ENCODE assay signal across 8 cellular contexts in the genomic region with DNA sequence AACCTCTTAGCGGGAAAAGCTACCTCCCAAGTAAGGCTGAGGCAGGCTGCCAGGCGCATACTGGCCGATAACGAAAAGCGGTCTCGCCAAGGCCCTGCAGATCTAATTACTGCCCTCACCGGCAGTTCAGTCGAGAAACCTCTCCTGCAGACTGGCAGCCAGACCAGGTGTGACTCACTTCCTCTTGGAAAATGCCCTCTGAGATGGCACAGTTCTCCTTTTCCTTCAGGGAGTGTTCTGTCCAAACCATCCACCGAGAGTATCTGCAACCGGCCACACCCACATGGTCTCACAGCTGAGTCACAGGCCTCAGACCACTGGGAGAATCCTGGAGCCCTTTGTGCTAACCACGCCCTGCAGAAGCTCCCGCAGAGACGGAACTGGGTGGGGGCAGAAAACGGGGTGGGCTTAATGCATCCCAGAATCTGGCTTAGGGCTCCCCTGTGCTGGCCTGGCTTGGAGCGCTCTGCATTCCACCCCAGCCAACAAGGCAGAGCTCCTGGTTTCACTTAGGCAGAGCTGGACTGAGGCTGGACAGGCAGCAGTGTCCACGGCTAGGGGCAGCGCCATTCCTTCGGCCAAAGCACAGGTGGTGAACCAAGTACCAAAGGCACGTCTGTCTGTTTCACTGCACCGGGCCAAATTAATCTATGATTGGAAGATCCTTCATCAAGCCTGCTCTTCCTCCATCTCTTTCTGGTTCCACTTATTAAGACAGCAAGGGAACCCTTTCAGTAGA.
DNase-seq lines count a peak whose midpoint lies in the region; ATAC-seq and TF ChIP-seq lines count a peak whose summit lies in the region.

No MANE protein-coding gene starts in this region.

- TF ChIP-seq CTCF in brain microvascular endothelial cell (IDR thresholded peaks at IDR 0.05; ENCODE audit: low read depth, low read length, missing control alignments), result no peak

- no peak for ATAC-seq in HG03521 (IDR thresholded peaks at IDR 0.05; ENCODE audit: unreplicated experiment)

- no peaks in the 10 kb centered on the region for H3K27me3 ChIP-seq in brain microvascular endothelial cell (replicated peaks)

- H3K4me3 ChIP-seq in brain microvascular endothelial cell (ENCODE audit: low read depth, low read length) (peak overlapping the region; percentile 88), skin epidermis (peak overlapping the region; percentile 52 to 90 (median 79))

- peak; percentile 7 for DNase-seq in stimulated activated CD4-positive, alpha-beta T cell treated with anti-CD3 and anti-CD28 coated beads, Interleukin-4, amount 100 ng/mL, for 1 hour
- DNase-seq in stimulated activated CD4-positive, alpha-beta T cell treated with anti-CD3 and anti-CD28 coated beads, Interleukin-2, amount 100 ng/mL, for 48 hours, result no peak
- DNase-seq in RKO (ENCODE audit: low spot score) (peak; percentile 95), brain microvascular endothelial cell (peak; percentile 87), iPS-NIHi11 (ENCODE audit: low spot score) (peak; percentile 61), NCI-H2081 treated with DMSO at 0.1 percent for 48 hours (lab: John Stamatoyannopoulos, UW) (no peak)

- H3K36me3 ChIP-seq in brain microvascular endothelial cell (replicated peaks), result no peaks in the 10 kb centered on the region

- in situ Hi-C loops in brain microvascular endothelial cell (cut with HindIII; ENCODE audit: low pct_ligation_motif_present, low sequenced_read_pairs), result no loop called here

- peak overlapping the region; percentile 51 for H3K27ac ChIP-seq in brain microvascular endothelial cell
- peak overlapping the region; percentile 77 to 100 (median 99) for H3K27ac ChIP-seq in skin epidermis

Comparison
In these comparisons a context has a peak if more than half of its experiments do, and no peak if none do; other contexts are left out.
1. DNase-seq: peak in stimulated activated CD4-positive, alpha-beta T cell treated with anti-CD3 and anti-CD28 coated beads, Interleukin-4, amount 100 ng/mL, for 1 hour (single experiment), RKO (single experiment), brain microvascular endothelial cell (single experiment) and iPS-NIHi11 (single experiment); none in stimulated activated CD4-positive, alpha-beta T cell treated with anti-CD3 and anti-CD28 coated beads, Interleukin-2, amount 100 ng/mL, for 48 hours (0 of 2) and NCI-H2081 treated with DMSO at 0.1 percent for 48 hours (single experiment).